Comparison of ENCODE assay signal across 1 cellular context in genomic region chr9:32384002-32384363, GRCh38.
TF ChIP-seq lines count a peak whose summit lies in the region.

No MANE protein-coding gene starts in this region.

TF ChIP-seq in WTC11, 78 proteins besides CTCF, POLR2A, EP300 and RAD21 (continued from another document):
- no peak for TF ChIP-seq STAT6 (CRISPR knock-in tag; conservative IDR thresholded peaks at IDR 0.05; ENCODE audit: low read depth)
- no peak for TF ChIP-seq IRF1 (CRISPR knock-in tag; IDR thresholded peaks at IDR 0.05)
- no peak for TF ChIP-seq USF2 (CRISPR knock-in tag; IDR thresholded peaks at IDR 0.05)
- TF ChIP-seq ZMAT4 (CRISPR knock-in tag; IDR thresholded peaks at IDR 0.05), result no peak
- TF ChIP-seq RELA (CRISPR knock-in tag; IDR thresholded peaks at IDR 0.05; ENCODE audit: borderline replicate concordance), result no peak
